1 cellular context compared by ENCODE assay signal in genomic region chr20:3121955-3122610, GRCh38.
TF ChIP-seq lines count a peak whose summit lies in the region.

No MANE protein-coding gene starts in this region.

TF ChIP-seq in HCT116, 20 proteins besides CTCF, POLR2A, EP300 and RAD21:
- no peak for TF ChIP-seq EZH2phosphoT487 (IDR thresholded peaks at IDR 0.05; ENCODE audit: borderline replicate concordance)
- no peak for TF ChIP-seq TCF7L2 (IDR thresholded peaks at IDR 0.05; ENCODE audit: borderline replicate concordance, extremely low read depth, insufficient read depth, insufficient read length)
- no peak for TF ChIP-seq FOSL1 (IDR thresholded peaks at IDR 0.05; ENCODE audit: low read depth)
- no peak for TF ChIP-seq CBX3 (IDR thresholded peaks at IDR 0.05; ENCODE audit: low read depth)
- no peak for TF ChIP-seq POLR2AphosphoS5 (IDR thresholded peaks at IDR 0.05; ENCODE audit: low read depth, low read length)
- TF ChIP-seq SIN3A (IDR thresholded peaks at IDR 0.05; ENCODE audit: low read depth) = no peak
- no peak for TF ChIP-seq CEBPB (IDR thresholded peaks at IDR 0.05; ENCODE audit: low read depth)
- TF ChIP-seq ZFX (IDR thresholded peaks at IDR 0.05) = no peak
- TF ChIP-seq SP1 (IDR thresholded peaks at IDR 0.05; ENCODE audit: low read depth) = no peak
- TF ChIP-seq MAX (IDR thresholded peaks at IDR 0.05) = no peak
- no peak for TF ChIP-seq ZBTB33 (IDR thresholded peaks at IDR 0.05; ENCODE audit: extremely low read depth, insufficient replicate concordance, low read length)
- TF ChIP-seq SRF (IDR thresholded peaks at IDR 0.05; ENCODE audit: low read depth) = no peak
- TF ChIP-seq EGR1 (IDR thresholded peaks at IDR 0.05; ENCODE audit: low read depth) = no peak
- no peak for TF ChIP-seq ZNF274 (IDR thresholded peaks at IDR 0.05; ENCODE audit: low read depth, low read length)
- TF ChIP-seq ELF1 (IDR thresholded peaks at IDR 0.05; ENCODE audit: borderline replicate concordance, low read depth) = no peak
- TF ChIP-seq EZH2 (IDR thresholded peaks at IDR 0.05) = no peak
- no peak for TF ChIP-seq REST (IDR thresholded peaks at IDR 0.05; ENCODE audit: low read depth)
- TF ChIP-seq JUND (IDR thresholded peaks at IDR 0.05) = no peak
- TF ChIP-seq ATF3 (IDR thresholded peaks at IDR 0.05) = no peak
- no peak for TF ChIP-seq YY1 (IDR thresholded peaks at IDR 0.05; ENCODE audit: extremely low read depth, insufficient replicate concordance, low read depth, low read length)
